ENCODE assay signal across 21 cellular contexts in genomic region chr10:31100662-31101061, GRCh38.
DNase-seq lines count a peak whose midpoint lies in the region; ATAC-seq and TF ChIP-seq lines count a peak whose summit lies in the region.
"Had no signal": no experiment of that assay in that cellular context is flagged by ENCODE, and none has a peak within 500 bp of the region (broad histone marks: within the 10 kb centered on the region; RNA-seq: fewer than 3 reads in every experiment).

No MANE protein-coding gene starts in this region.

- no peaks in the 10 kb centered on the region for H3K9me3 Mint-ChIP-seq in activated T-helper 17 cell treated with anti-CD3 and anti-CD28 coated beads, Interleukin-2, amount 50 U/mL, for 72 hours
- no peaks in the 10 kb centered on the region for H3K9me3 Mint-ChIP-seq in nephron
- no peaks in the 10 kb centered on the region for H3K9me3 Mint-ChIP-seq in effector memory CD8-positive, alpha-beta T cell
- H3K9me3 Mint-ChIP-seq: CD4-positive, alpha-beta T cell; central memory CD8-positive, alpha-beta T cell had no signal

- no peaks in the 10 kb centered on the region for H3K36me3 Mint-ChIP-seq in activated T-helper 17 cell treated with anti-CD3 and anti-CD28 coated beads, Interleukin-2, amount 50 U/mL, for 72 hours (ENCODE audit: low read depth)
- no peaks in the 10 kb centered on the region for H3K36me3 Mint-ChIP-seq in nephron (ENCODE audit: low read depth)
- H3K36me3 Mint-ChIP-seq in effector memory CD8-positive, alpha-beta T cell (ENCODE audit: insufficient read depth), result no peaks in the 10 kb centered on the region

- in situ Hi-C loops in GM23248 (cut with MboI), result no loop called here

- peak; percentile 61 for DNase-seq in activated CD8-positive, alpha-beta memory T cell treated with anti-CD3 and anti-CD28 coated beads for 24 hours
- DNase-seq in activated CD8-positive, alpha-beta memory T cell treated with anti-CD3 and anti-CD28 coated beads, Interleukin-2, amount 50 U/mL, for 48 hours, result no peak
- no peak for DNase-seq in GM23248
- DNase-seq in effector memory CD8-positive, alpha-beta T cell, result no peak
- DNase-seq: amygdala; DMS153; effector CD4-positive, alpha-beta T cell; MM.1S; NCI-H1436 treated with DMSO at 0.1 percent for 48 hours; NCI-H2171; NCI-H69; OCI-M1; SJCRH30 had no signal

- peaks cover 16% of the 10 kb centered on the region for H3K4me1 ChIP-seq in GM23248 (ENCODE audit: insufficient read depth)
- H3K4me1 ChIP-seq: HAP-1 had no signal

- H3K9me2 ChIP-seq in GM23248 (ENCODE audit: insufficient read depth), result no peaks in the 10 kb centered on the region

- H3K79me2 ChIP-seq in GM23248 (ENCODE audit: insufficient read depth), result no peaks in the 10 kb centered on the region

- no peak for ATAC-seq in activated T-helper 17 cell treated with anti-CD3 and anti-CD28 coated beads, Interleukin-2, amount 50 U/mL, for 72 hours (replicated peaks)
- no peak for ATAC-seq in HG03378 (IDR thresholded peaks at IDR 0.05; ENCODE audit: unreplicated experiment)
- ATAC-seq in GM21360 (IDR thresholded peaks at IDR 0.05; ENCODE audit: unreplicated experiment), result no peak
- ATAC-seq in effector memory CD8-positive, alpha-beta T cell (replicated peaks), result no peak

- H3K4me3 ChIP-seq in GM23248, result no peak overlapping the region
- H3K4me3 ChIP-seq: HAP-1, SJCRH30 had no signal

- peak overlapping the region; percentile 66 for H3K27ac Mint-ChIP-seq in activated T-helper 17 cell treated with anti-CD3 and anti-CD28 coated beads, Interleukin-2, amount 50 U/mL, for 72 hours
- peak overlapping the region; percentile 84 to 96 (median 90) for H3K27ac Mint-ChIP-seq in nephron
- H3K27ac Mint-ChIP-seq in effector memory CD8-positive, alpha-beta T cell, result no peak overlapping the region
- H3K27ac Mint-ChIP-seq: CD4-positive, alpha-beta T cell had no signal

- no peaks in the 10 kb centered on the region for H4K20me1 ChIP-seq in GM23248 (ENCODE audit: insufficient read depth)

- H3K4me2 ChIP-seq in GM23248 (ENCODE audit: unreplicated experiment), result peak overlapping the region; percentile 24

- H3K36me3 ChIP-seq in GM23248 (ENCODE audit: low read depth), result no peaks in the 10 kb centered on the region
- H3K36me3 ChIP-seq: HAP-1, SJCRH30 had no signal

- peak overlapping the region; percentile 35; the same call in 1 of the 2 replicates for H3K27ac ChIP-seq in GM23248
- H3K27ac ChIP-seq: HL-60, SJCRH30 had no signal

- no peak overlapping the region for H3K9ac ChIP-seq in GM23248

- no peaks in the 10 kb centered on the region for H3K27me3 ChIP-seq in GM23248 (replicated peaks; ENCODE audit: insufficient read depth)
- H3K27me3 ChIP-seq: SJCRH30 had no signal

- 83 to 92% methylated on average over 8 of the region's 8 CpGs for WGBS in GM23248 (ENCODE audit: low coverage in 1 of 2, low lambda C conversion rate in 2 of 2, missing lambda C conversion rate in 2 of 2), 2 experiments

- H3K27me3 Mint-ChIP-seq in activated T-helper 17 cell treated with anti-CD3 and anti-CD28 coated beads, Interleukin-2, amount 50 U/mL, for 72 hours, result no peaks in the 10 kb centered on the region
- no peaks in the 10 kb centered on the region for H3K27me3 Mint-ChIP-seq in nephron (ENCODE audit: low read depth)
- H3K27me3 Mint-ChIP-seq in effector memory CD8-positive, alpha-beta T cell, result peaks cover 0 to 20% of the 10 kb centered on the region in 2 donors
- H3K27me3 Mint-ChIP-seq: CD4-positive, alpha-beta T cell had no signal

- no peaks in the 10 kb centered on the region; the same call in 1 of the 2 replicates for H3F3A ChIP-seq in GM23248 (ENCODE audit: insufficient read depth)

- no peak for TF ChIP-seq CTCF in nephron (IDR thresholded peaks at IDR 0.05; ENCODE audit: unreplicated experiment in 3 of 3)

- peak overlapping the region; percentile 61 for H3K4me3 Mint-ChIP-seq in activated T-helper 17 cell treated with anti-CD3 and anti-CD28 coated beads, Interleukin-2, amount 50 U/mL, for 72 hours
- no peak overlapping the region for H3K4me3 Mint-ChIP-seq in nephron
- no peak overlapping the region for H3K4me3 Mint-ChIP-seq in effector memory CD8-positive, alpha-beta T cell
- H3K4me3 Mint-ChIP-seq: CD4-positive, alpha-beta T cell; central memory CD8-positive, alpha-beta T cell had no signal

- no peak overlapping the region for H2AFZ ChIP-seq in GM23248

- peaks cover 27% of the 10 kb centered on the region for H3K4me1 Mint-ChIP-seq in activated T-helper 17 cell treated with anti-CD3 and anti-CD28 coated beads, Interleukin-2, amount 50 U/mL, for 72 hours
- peaks cover 64% of the 10 kb centered on the region for H3K4me1 Mint-ChIP-seq in nephron
- H3K4me1 Mint-ChIP-seq in effector memory CD8-positive, alpha-beta T cell (ENCODE audit: low read depth in 2 of 2), result peaks cover 2 to 3% of the 10 kb centered on the region in 2 donors
- H3K4me1 Mint-ChIP-seq: central memory CD8-positive, alpha-beta T cell had no signal

- H3K9me3 ChIP-seq in GM23248 (ENCODE audit: low read depth), result no peaks in the 10 kb centered on the region
- H3K9me3 ChIP-seq: HAP-1, SJCRH30 had no signal

Comparison
In these comparisons a context has a peak if more than half of its experiments do, and no peak if none do; other contexts are left out.
1. H3K27ac Mint-ChIP-seq: peak in activated T-helper 17 cell treated with anti-CD3 and anti-CD28 coated beads, Interleukin-2, amount 50 U/mL, for 72 hours (single experiment) and nephron (3 of 3); none in effector memory CD8-positive, alpha-beta T cell (0 of 2).